Comparison of ENCODE assay signal across 9 cellular contexts in genomic region chr7:158816995-158817394, GRCh38. TPM values are rescaled to one million over a fixed set of nuclear protein-coding genes. Genes with fewer than 3 reads are reported as not detected.
DNase-seq lines count a peak whose midpoint lies in the region; ATAC-seq and TF ChIP-seq lines count a peak whose summit lies in the region.
"Had no signal": no experiment of that assay in that cellular context is flagged by ENCODE, and none has a peak within 500 bp of the region (broad histone marks: within the 10 kb centered on the region; RNA-seq: fewer than 3 reads in every experiment).

No MANE protein-coding gene starts in this region.

- no peak for DNase-seq in T-helper 2 cell treated with Interferon-gamma antibody and Interleukin-4, amounts not matched to agents 5 μg/mL and 100 μg/mL, for 36 hours (ENCODE audit: low spot score)
- no peak for DNase-seq in T-helper 2 cell
- DNase-seq in activated CD8-positive, alpha-beta T cell treated with anti-CD3 and anti-CD28 coated beads for 36 hours: peak; percentile 52
- DNase-seq in islet precursor cell: peak; percentile 88
- no peak for DNase-seq in stimulated activated naive CD8-positive, alpha-beta T cell treated with anti-CD3 and anti-CD28 coated beads, Interleukin-15, amount 100 ng/mL, for 72 hours
- DNase-seq in caudate nucleus (lab: John Stamatoyannopoulos, UW): no peak
- no peak for DNase-seq in neural progenitor cell (ENCODE audit: low spot score)
- DNase-seq: NCI-H2227 treated with DMSO at 0.1 percent for 48 hours had no signal

- peaks cover 84% of the 10 kb centered on the region for H3K4me1 Mint-ChIP-seq in T-helper 2 cell treated with Interferon-gamma antibody and Interleukin-4, amounts not matched to agents 5 μg/mL and 100 μg/mL, for 36 hours (ENCODE audit: low read depth)
- H3K4me1 Mint-ChIP-seq in activated CD8-positive, alpha-beta T cell treated with anti-CD3 and anti-CD28 coated beads for 36 hours (ENCODE audit: low read depth): peaks cover 98% of the 10 kb centered on the region
- H3K4me1 Mint-ChIP-seq in stimulated activated naive CD8-positive, alpha-beta T cell treated with anti-CD3 and anti-CD28 coated beads, Interleukin-15, amount 100 ng/mL, for 72 hours: peaks cover 99% of the 10 kb centered on the region
- H3K4me1 Mint-ChIP-seq in neural progenitor cell: peaks cover 49% of the 10 kb centered on the region

- H3K4me1 ChIP-seq in neural progenitor cell: peaks cover 40% of the 10 kb centered on the region

- H3F3A ChIP-seq in neural progenitor cell (ENCODE audit: low read depth): peaks cover 15% of the 10 kb centered on the region

- intact Hi-C loops in activated CD8-positive, alpha-beta T cell treated with anti-CD3 and anti-CD28 coated beads for 36 hours (cut with micrococcal nuclease): loop anchor here (5.0 kb wide), 1 partner anchor 115 kb away; the partner anchor contains the start of gene NCAPG2

- H3K27me3 Mint-ChIP-seq in T-helper 2 cell treated with Interferon-gamma antibody and Interleukin-4, amounts not matched to agents 5 μg/mL and 100 μg/mL, for 36 hours (ENCODE audit: low read depth): no peaks in the 10 kb centered on the region
- H3K27me3 Mint-ChIP-seq in activated CD8-positive, alpha-beta T cell treated with anti-CD3 and anti-CD28 coated beads for 36 hours: no peaks in the 10 kb centered on the region
- H3K27me3 Mint-ChIP-seq in stimulated activated naive CD8-positive, alpha-beta T cell treated with anti-CD3 and anti-CD28 coated beads, Interleukin-15, amount 100 ng/mL, for 72 hours: no peaks in the 10 kb centered on the region
- no peaks in the 10 kb centered on the region for H3K27me3 Mint-ChIP-seq in neural progenitor cell (ENCODE audit: insufficient read depth, low read depth)

- H3K36me3 Mint-ChIP-seq in T-helper 2 cell treated with Interferon-gamma antibody and Interleukin-4, amounts not matched to agents 5 μg/mL and 100 μg/mL, for 36 hours (ENCODE audit: low read depth): peaks cover 32% of the 10 kb centered on the region
- H3K36me3 Mint-ChIP-seq in activated CD8-positive, alpha-beta T cell treated with anti-CD3 and anti-CD28 coated beads for 36 hours (ENCODE audit: low read depth): peaks cover 28% of the 10 kb centered on the region
- peaks cover 2% of the 10 kb centered on the region for H3K36me3 Mint-ChIP-seq in neural progenitor cell

- H3K9me3 ChIP-seq in neural progenitor cell (ENCODE audit: low read depth): no peaks in the 10 kb centered on the region

- H3K27me3 ChIP-seq in neural progenitor cell: no peaks in the 10 kb centered on the region

- ATAC-seq in activated CD8-positive, alpha-beta T cell treated with anti-CD3 and anti-CD28 coated beads for 36 hours: no peak
- ATAC-seq in stimulated activated naive CD8-positive, alpha-beta T cell treated with anti-CD3 and anti-CD28 coated beads, Interleukin-15, amount 100 ng/mL, for 72 hours: no peak
- ATAC-seq in GM21737 (IDR thresholded peaks at IDR 0.05; ENCODE audit: unreplicated experiment): no peak

- peak overlapping the region; percentile 48 for H3K4me3 Mint-ChIP-seq in T-helper 2 cell treated with Interferon-gamma antibody and Interleukin-4, amounts not matched to agents 5 μg/mL and 100 μg/mL, for 36 hours
- H3K4me3 Mint-ChIP-seq in activated CD8-positive, alpha-beta T cell treated with anti-CD3 and anti-CD28 coated beads for 36 hours: peak overlapping the region; percentile 7
- peak overlapping the region; percentile 85 to 91 for H3K4me3 Mint-ChIP-seq in stimulated activated naive CD8-positive, alpha-beta T cell treated with anti-CD3 and anti-CD28 coated beads, Interleukin-15, amount 100 ng/mL, for 72 hours
- no peak overlapping the region for H3K4me3 Mint-ChIP-seq in neural progenitor cell

- H3K4me2 ChIP-seq in neural progenitor cell: no peak overlapping the region

- no peak overlapping the region for H3K4me3 ChIP-seq in neural progenitor cell

- H3K79me2 ChIP-seq in neural progenitor cell (ENCODE audit: low read depth): peaks cover 91% of the 10 kb centered on the region

- H3K36me3 ChIP-seq in neural progenitor cell: no peaks in the 10 kb centered on the region

- peak overlapping the region; percentile 97 for H3K27ac Mint-ChIP-seq in T-helper 2 cell treated with Interferon-gamma antibody and Interleukin-4, amounts not matched to agents 5 μg/mL and 100 μg/mL, for 36 hours
- peak overlapping the region; percentile 98 for H3K27ac Mint-ChIP-seq in activated CD8-positive, alpha-beta T cell treated with anti-CD3 and anti-CD28 coated beads for 36 hours
- H3K27ac Mint-ChIP-seq in stimulated activated naive CD8-positive, alpha-beta T cell treated with anti-CD3 and anti-CD28 coated beads, Interleukin-15, amount 100 ng/mL, for 72 hours: peak overlapping the region; percentile 90 to 100
- H3K27ac Mint-ChIP-seq in neural progenitor cell: no peak overlapping the region

- H3K27ac ChIP-seq in caudate nucleus (ENCODE audit: low read depth, low read length): no peak overlapping the region
- no peak overlapping the region for H3K27ac ChIP-seq in neural progenitor cell

- H2AFZ ChIP-seq in neural progenitor cell (replicated peaks): no peak overlapping the region

- no peak for TF ChIP-seq CTCF in activated CD8-positive, alpha-beta T cell treated with anti-CD3 and anti-CD28 coated beads for 36 hours (IDR thresholded peaks at IDR 0.05)
- no peak for TF ChIP-seq CTCF in neural progenitor cell (IDR thresholded peaks at IDR 0.05)

- POLR2A ChIA-PET in activated CD8-positive, alpha-beta T cell treated with anti-CD3 and anti-CD28 coated beads for 36 hours (lab: Charles Lee): interaction anchor here (1.1 kb wide), 1 partner anchor 112 kb away, joined by 4 read pairs; the partner anchor contains the start of gene NCAPG2

- H3K9me3 Mint-ChIP-seq in T-helper 2 cell treated with Interferon-gamma antibody and Interleukin-4, amounts not matched to agents 5 μg/mL and 100 μg/mL, for 36 hours: no peaks in the 10 kb centered on the region
- no peaks in the 10 kb centered on the region for H3K9me3 Mint-ChIP-seq in activated CD8-positive, alpha-beta T cell treated with anti-CD3 and anti-CD28 coated beads for 36 hours
- H3K9me3 Mint-ChIP-seq in stimulated activated naive CD8-positive, alpha-beta T cell treated with anti-CD3 and anti-CD28 coated beads, Interleukin-15, amount 100 ng/mL, for 72 hours: no peaks in the 10 kb centered on the region
- H3K9me3 Mint-ChIP-seq in neural progenitor cell: no peaks in the 10 kb centered on the region

- no peaks in the 10 kb centered on the region for H4K20me1 ChIP-seq in neural progenitor cell (ENCODE audit: low read depth)

- CTCF ChIA-PET in activated CD8-positive, alpha-beta T cell treated with anti-CD3 and anti-CD28 coated beads for 36 hours (lab: Charles Lee): no interaction called here

- H3K9ac ChIP-seq in neural progenitor cell: no peak overlapping the region

RNA-seq across cellular contexts. Expression of gene ESYT2, which starts 12.3 kb away (rescaled TPM):
- 10 to 100 TPM; 55.5 to 56.6 TPM for total RNA-seq in activated CD8-positive, alpha-beta T cell treated with anti-CD3 and anti-CD28 coated beads for 36 hours
- 33.4 and 39.3 TPM in 2 replicates for total RNA-seq in neural progenitor cell (ENCODE audit: low replicate concordance)

RNA-seq across cellular contexts. Expression of gene DYNC2I1, which starts 39.4 kb away (rescaled TPM):
- total RNA-seq in activated CD8-positive, alpha-beta T cell treated with anti-CD3 and anti-CD28 coated beads for 36 hours: 10 to 100 TPM; 14.8 to 17.0 TPM
- total RNA-seq in neural progenitor cell (ENCODE audit: low replicate concordance): 12.9 and 15.8 TPM in 2 replicates

Comparison
In these comparisons a context has a peak if more than half of its experiments do, and no peak if none do; other contexts are left out.
1. DNase-seq: peak in activated CD8-positive, alpha-beta T cell treated with anti-CD3 and anti-CD28 coated beads for 36 hours (single experiment) and islet precursor cell (single experiment); none in T-helper 2 cell treated with Interferon-gamma antibody and Interleukin-4, amounts not matched to agents 5 μg/mL and 100 μg/mL, for 36 hours (single experiment), T-helper 2 cell (0 of 5), stimulated activated naive CD8-positive, alpha-beta T cell treated with anti-CD3 and anti-CD28 coated beads, Interleukin-15, amount 100 ng/mL, for 72 hours (0 of 2), caudate nucleus (0 of 61) and neural progenitor cell (single experiment).